Comparison of ENCODE assay signal across 20 cellular contexts in genomic region chr4:156154978-156155377, GRCh38.
A peak's percentile ranks its signal among the peaks of the same experiment; 100 is the strongest.
DNase-seq lines count a peak whose midpoint lies in the region; ATAC-seq and TF ChIP-seq lines count a peak whose summit lies in the region.
"Had no signal": no experiment of that assay in that cellular context is flagged by ENCODE, and none has a peak within 500 bp of the region (broad histone marks: within the 10 kb centered on the region; RNA-seq: fewer than 3 reads in every experiment).

No MANE protein-coding gene starts in this region.

- no peaks in the 10 kb centered on the region for H3K79me1 ChIP-seq in H9 (ENCODE audit: insufficient read depth, low read depth, low read length, poor library complexity, severe bottlenecking)

- no peak overlapping the region for H2BK15ac ChIP-seq in H9 (ENCODE audit: low read depth, low read length)

- H4K91ac ChIP-seq in H9 (ENCODE audit: insufficient read length, low read depth, low read length) = no peak overlapping the region

- WGBS in H9 (ENCODE audit: extremely low coverage, insufficient read length, low lambda C conversion rate) = no CpG with 5 or more reads among the region's 4 CpGs

- no peak overlapping the region for H2AFZ ChIP-seq in H9 (ENCODE audit: low read length)

- H3K23me2 ChIP-seq in H9 (ENCODE audit: insufficient read length, low read depth, low read length, poor library complexity, severe bottlenecking) = no peaks in the 10 kb centered on the region

- no peak overlapping the region for H3K18ac ChIP-seq in H9 (ENCODE audit: insufficient read length, low read depth, low read length)

- H3T11ph ChIP-seq in H9 (ENCODE audit: low read length) = no peak overlapping the region

- H3K4me3 Mint-ChIP-seq in H9 = no peak overlapping the region
- H3K4me3 Mint-ChIP-seq: activated CD4-positive, alpha-beta T cell treated with anti-CD3 and anti-CD28 coated beads, Interleukin-2, amount 10 ng/mL, durations not matched to agents 24 days and 14 days; immature natural killer cell had no signal

- H3K23ac ChIP-seq in H9 (ENCODE audit: insufficient read length, low read depth, low read length) = no peak overlapping the region

- H3K9ac ChIP-seq in H9 (ENCODE audit: extremely low read depth, insufficient read length, low read length) = no peak overlapping the region

- H3K14ac ChIP-seq in H9 (ENCODE audit: insufficient read depth, low read length) = no peak overlapping the region

- POLR2A ChIA-PET in AG04450 (lab: Yijun Ruan, JAX) = no interaction called here

- DNase-seq in AG04450 (ENCODE audit: low read depth, low spot score) (no peak), H9 (no peak), amniotic epithelial cell (ENCODE audit: low read depth) (peak; percentile 9), fibroblast of villous mesenchyme (ENCODE audit: low read depth) (no peak), NCI-H774 (lab: John Stamatoyannopoulos, UW) (no peak), T-helper 9 cell (no peak)
- DNase-seq: activated CD4-positive, alpha-beta T cell treated with anti-CD3 and anti-CD28 coated beads, Interleukin-2, amount 10 ng/mL, durations not matched to agents 24 days and 14 days; activated CD8-positive, alpha-beta memory T cell treated with anti-CD3 and anti-CD28 coated beads, Interleukin-2, amount 50 U/mL, for 48 hours; activated gamma-delta T cell treated with Interleukin-2 at 50 U/mL for 16 hours; EL; immature natural killer cell; NCI-H1105 treated with DMSO at 0.1 percent for 48 hours; NCI-H748 treated with DMSO at 0.1 percent for 48 hours; stomach; upper lobe of right lung had no signal

- H3K36me3 Mint-ChIP-seq in H9 (ENCODE audit: insufficient read depth in 1 of 3, low read depth in 3 of 3) = peaks cover 0 to 3% (median 0%) of the 10 kb centered on the region in 3 experiments; a peak in 1 of 7 replicates
- H3K36me3 Mint-ChIP-seq: immature natural killer cell had no signal

- no peak overlapping the region for H4K5ac ChIP-seq in H9 (ENCODE audit: insufficient read length, low read depth, low read length)

- H2BK12ac ChIP-seq in H9 (ENCODE audit: insufficient read length, low read depth, low read length) = no peak overlapping the region

- no peak overlapping the region for H2BK20ac ChIP-seq in H9 (ENCODE audit: low read depth, low read length, poor library complexity, severe bottlenecking)

- H3K27me3 Mint-ChIP-seq in H9 (ENCODE audit: low read depth) = no peaks in the 10 kb centered on the region
- H3K27me3 Mint-ChIP-seq: activated CD4-positive, alpha-beta T cell treated with anti-CD3 and anti-CD28 coated beads, Interleukin-2, amount 10 ng/mL, durations not matched to agents 24 days and 14 days had no signal

- no peak overlapping the region for H3K4ac ChIP-seq in H9 (ENCODE audit: low read depth, low read length)

- no peak overlapping the region for H3K4me3 ChIP-seq in AG04450 (ENCODE audit: low read depth, low read length)
- H3K4me3 ChIP-seq in fibroblast of villous mesenchyme (ENCODE audit: low read depth, low read length) = no peak overlapping the region
- H3K4me3 ChIP-seq: ascending aorta, coronary artery, stomach, upper lobe of right lung had no signal

- H2BK5ac ChIP-seq in H9 (ENCODE audit: insufficient read length, low read length) = no peak overlapping the region

- no peaks in the 10 kb centered on the region for H3K4me1 ChIP-seq in H9 (ENCODE audit: insufficient read depth, low read length)
- H3K4me1 ChIP-seq: ascending aorta, stomach, upper lobe of right lung had no signal

- no peak overlapping the region for H3K27ac ChIP-seq in AG04450 (ENCODE audit: low read depth, low read length)
- H3K27ac ChIP-seq in H9 (ENCODE audit: insufficient read length, low read depth, low read length) = no peak overlapping the region
- H3K27ac ChIP-seq: ascending aorta, coronary artery, stomach, upper lobe of right lung had no signal

- no peak overlapping the region for H2AK5ac ChIP-seq in H9 (ENCODE audit: insufficient read length, low read length)

- H4K20me1 ChIP-seq in H9 (ENCODE audit: control insufficient read depth, insufficient read depth, insufficient read length) = no peaks in the 10 kb centered on the region

- H3K27me3 ChIP-seq in AG04450 (ENCODE audit: control insufficient read depth, insufficient read depth, low read length) (no peaks in the 10 kb centered on the region), H9 (ENCODE audit: insufficient read depth, low read length) (no peaks in the 10 kb centered on the region)
- H3K27me3 ChIP-seq: ascending aorta, stomach, upper lobe of right lung had no signal

- CTCF ChIA-PET in AG04450 (lab: Charles Lee) = no interaction called here

- H3K9me3 Mint-ChIP-seq in H9 = no peaks in the 10 kb centered on the region
- H3K9me3 Mint-ChIP-seq: activated CD4-positive, alpha-beta T cell treated with anti-CD3 and anti-CD28 coated beads, Interleukin-2, amount 10 ng/mL, durations not matched to agents 24 days and 14 days had no signal

- H3K9me3 ChIP-seq in AG04450 (ENCODE audit: control insufficient read depth, insufficient read depth, low read length) (no peaks in the 10 kb centered on the region; the same call in 1 of the 2 replicates), H9 (ENCODE audit: control insufficient read depth, low read depth, low read length) (no peaks in the 10 kb centered on the region)
- H3K9me3 ChIP-seq: ascending aorta, stomach, upper lobe of right lung had no signal

- no peaks in the 10 kb centered on the region for H3K79me2 ChIP-seq in H9 (ENCODE audit: insufficient read depth, low read length)

- ATAC-seq in GM19463 (IDR thresholded peaks at IDR 0.05; ENCODE audit: unreplicated experiment) (no peak), GM18867 (IDR thresholded peaks at IDR 0.05; ENCODE audit: unreplicated experiment) (no peak)
- ATAC-seq: Panc1, upper lobe of right lung had no signal

- no peak overlapping the region for H2BK120ac ChIP-seq in H9 (ENCODE audit: low read depth, low read length, poor library complexity, severe bottlenecking)

- H3K4me2 ChIP-seq in H9 (ENCODE audit: insufficient read depth, insufficient read length, low read length) = no peak overlapping the region

- TF ChIP-seq CTCF in AG04450 (IDR thresholded peaks at IDR 0.05; ENCODE audit: low read depth, low read length) (peak; percentile 33; the same call in 1 of the 2 replicates), H9 (conservative IDR thresholded peaks at IDR 0.05) (peak; percentile 26; the same call in 1 of the 3 replicates), fibroblast of villous mesenchyme (IDR thresholded peaks at IDR 0.05; ENCODE audit: insufficient read depth, low read depth, low read length) (peak; percentile 40)

- H3K56ac ChIP-seq in H9 (ENCODE audit: insufficient read length, low read depth, low read length) = no peak overlapping the region

- no peak overlapping the region for H3K27ac Mint-ChIP-seq in H9
- H3K27ac Mint-ChIP-seq: activated CD4-positive, alpha-beta T cell treated with anti-CD3 and anti-CD28 coated beads, Interleukin-2, amount 10 ng/mL, durations not matched to agents 24 days and 14 days; immature natural killer cell had no signal

- peaks cover 0 to 4% of the 10 kb centered on the region in 2 experiments; a peak in 1 of 4 replicates for H3K4me1 Mint-ChIP-seq in H9
- H3K4me1 Mint-ChIP-seq: activated CD4-positive, alpha-beta T cell treated with anti-CD3 and anti-CD28 coated beads, Interleukin-2, amount 10 ng/mL, durations not matched to agents 24 days and 14 days; immature natural killer cell had no signal

- H4K8ac ChIP-seq in H9 (replicated peaks; ENCODE audit: insufficient read length, low read depth, low read length) = no peak overlapping the region
